In the genomic region with DNA sequence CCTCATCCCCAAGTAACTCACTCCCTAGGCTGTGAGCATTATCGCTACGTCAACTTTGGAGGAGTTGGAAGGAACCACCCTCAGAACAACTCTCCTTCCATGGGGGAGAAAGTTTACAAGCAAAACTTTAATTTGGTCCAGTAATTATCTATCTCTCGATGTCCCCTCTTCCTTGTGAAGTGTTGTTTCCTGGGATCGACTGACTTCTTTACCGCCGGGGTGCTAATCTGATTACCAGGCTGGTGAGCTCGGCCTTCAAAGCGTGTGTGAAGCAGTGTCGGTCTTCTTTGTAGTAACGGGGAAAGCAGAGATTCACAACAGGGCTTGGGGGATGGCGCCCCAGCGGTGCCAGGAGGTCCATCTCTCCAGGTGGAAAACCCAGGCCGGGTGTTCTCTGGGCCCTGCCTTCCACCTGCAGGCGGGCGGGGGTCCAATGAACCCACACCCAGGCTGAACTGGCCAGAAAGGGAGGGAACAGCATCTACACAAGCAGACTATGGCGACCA, we compare ENCODE assay signal across 1 cellular context.
TF ChIP-seq lines count a peak whose summit lies in the region.

No MANE protein-coding gene starts in this region.

TF ChIP-seq in IMR-90, 13 proteins besides CTCF, POLR2A, EP300 and RAD21:
- TF ChIP-seq, protein P1, sequence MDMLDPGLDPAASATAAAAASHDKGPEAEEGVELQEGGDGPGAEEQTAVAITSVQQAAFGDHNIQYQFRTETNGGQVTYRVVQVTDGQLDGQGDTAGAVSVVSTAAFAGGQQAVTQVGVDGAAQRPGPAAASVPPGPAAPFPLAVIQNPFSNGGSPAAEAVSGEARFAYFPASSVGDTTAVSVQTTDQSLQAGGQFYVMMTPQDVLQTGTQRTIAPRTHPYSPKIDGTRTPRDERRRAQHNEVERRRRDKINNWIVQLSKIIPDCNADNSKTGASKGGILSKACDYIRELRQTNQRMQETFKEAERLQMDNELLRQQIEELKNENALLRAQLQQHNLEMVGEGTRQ (IDR thresholded peaks at IDR 0.05; ENCODE audit: low read depth, low read length) = no peak
- no peak for TF ChIP-seq CHD1 (IDR thresholded peaks at IDR 0.05; ENCODE audit: low read depth, low read length)
- TF ChIP-seq MAZ (IDR thresholded peaks at IDR 0.05; ENCODE audit: borderline replicate concordance, low read depth, low read length) = no peak
